ENCODE assay signal across 8 cellular contexts in the genomic region with DNA sequence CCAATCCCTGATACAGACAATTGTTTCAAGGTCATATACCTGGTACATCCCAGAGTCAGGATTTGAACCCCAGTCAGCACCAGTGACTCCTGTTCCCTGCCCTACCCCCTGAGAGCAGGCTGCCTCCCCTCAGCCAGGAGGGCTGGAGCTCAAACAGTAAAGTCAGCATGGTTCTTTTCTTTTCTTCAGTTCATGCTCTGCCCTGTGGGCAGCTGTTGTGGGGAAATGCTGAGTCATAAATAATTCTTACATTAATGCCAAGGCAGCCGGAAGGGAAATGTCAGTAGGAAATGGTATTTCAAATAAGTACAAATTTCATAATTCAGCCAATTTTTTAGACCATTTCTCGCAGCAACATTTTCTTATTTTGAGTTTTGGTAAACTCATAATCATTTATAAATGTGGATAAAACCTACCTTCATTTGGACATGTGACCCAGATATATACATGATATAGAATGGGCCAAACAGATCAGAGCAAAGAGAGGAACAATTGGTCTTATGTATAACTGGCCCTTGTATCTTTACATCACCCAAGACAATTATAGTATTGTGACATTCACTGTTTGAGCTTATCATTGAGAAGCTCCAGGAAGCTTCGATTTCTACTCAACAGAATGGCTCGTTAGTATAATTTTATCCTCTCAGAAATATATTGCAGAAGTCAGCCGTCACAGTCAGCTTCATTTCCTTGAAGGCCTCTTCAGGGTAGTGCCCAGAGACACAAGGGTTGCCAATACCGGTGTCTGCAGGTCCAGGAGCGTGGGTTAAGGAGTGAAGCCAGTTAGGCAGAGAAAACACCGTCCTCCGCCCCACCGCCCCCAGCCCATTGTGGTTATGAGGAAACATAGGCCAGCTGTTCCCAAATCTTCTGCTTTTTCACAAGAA. TPM values are rescaled to one million over a fixed set of nuclear protein-coding genes. Genes with fewer than 3 reads are reported as not detected.
DNase-seq lines count a peak whose midpoint lies in the region; ATAC-seq and TF ChIP-seq lines count a peak whose summit lies in the region.

No MANE protein-coding gene starts in this region.

- CTCF ChIA-PET in activated CD8-positive, alpha-beta T cell treated with anti-CD3 and anti-CD28 coated beads for 36 hours (lab: Charles Lee), result interaction anchor here (0.9 to 1.4 kb wide), 6 partner anchors 9 to 70 kb away, joined by 3 to 5 read pairs (median 4); partner anchors contain the start of gene AGFG1
- CTCF ChIA-PET in activated CD8-positive, alpha-beta T cell treated with anti-CD3 and anti-CD28 coated beads, Interleukin-2, amount 10 ng/mL, durations not matched to agents 7 days and 5 days (lab: Charles Lee), result interaction anchor here (1.4 kb wide), 1 partner anchor 10 kb away, joined by 3 read pairs; no protein-coding TSS in a partner anchor
- CTCF ChIA-PET in IMR-90 (lab: Yijun Ruan, JAX), result interaction anchor here (0.6 to 3.2 kb wide), 6 partner anchors 10 to 420 kb away, joined by 3 to 10 read pairs (median 4); no protein-coding TSS in a partner anchor

- POLR2A ChIA-PET in activated CD8-positive, alpha-beta T cell treated with anti-CD3 and anti-CD28 coated beads for 36 hours (lab: Charles Lee), result interaction anchor here (1.2 kb wide), 1 partner anchor 45 kb away, joined by 3 read pairs; no protein-coding TSS in a partner anchor
- POLR2A ChIA-PET in activated CD8-positive, alpha-beta T cell treated with anti-CD3 and anti-CD28 coated beads, Interleukin-2, amount 10 ng/mL, durations not matched to agents 7 days and 5 days (lab: Charles Lee), result no interaction called here
- POLR2A ChIA-PET in IMR-90 (lab: Charles Lee; ENCODE audit: unreplicated experiment), result no interaction called here

- no peak for TF ChIP-seq CTCF in activated CD8-positive, alpha-beta T cell treated with anti-CD3 and anti-CD28 coated beads for 36 hours (IDR thresholded peaks at IDR 0.05)
- TF ChIP-seq CTCF in IMR-90 (conservative IDR thresholded peaks at IDR 0.05; ENCODE audit: low read depth, low read length), result no peak

- H3K23ac ChIP-seq in IMR-90 (ENCODE audit: low read depth, low read length), result no peak overlapping the region

- peak overlapping the region; percentile 88 for H3K27ac Mint-ChIP-seq in activated CD8-positive, alpha-beta T cell treated with anti-CD3 and anti-CD28 coated beads for 36 hours
- H3K27ac Mint-ChIP-seq in activated CD8-positive, alpha-beta T cell treated with anti-CD3 and anti-CD28 coated beads, Interleukin-2, amount 10 ng/mL, durations not matched to agents 7 days and 5 days, result no peak overlapping the region

- peak overlapping the region; percentile 21 for H3K4me3 Mint-ChIP-seq in activated CD8-positive, alpha-beta T cell treated with anti-CD3 and anti-CD28 coated beads for 36 hours
- no peak overlapping the region for H3K4me3 Mint-ChIP-seq in activated CD8-positive, alpha-beta T cell treated with anti-CD3 and anti-CD28 coated beads, Interleukin-2, amount 10 ng/mL, durations not matched to agents 7 days and 5 days

- peak; percentile 29 for ATAC-seq in activated CD8-positive, alpha-beta T cell treated with anti-CD3 and anti-CD28 coated beads for 36 hours
- ATAC-seq in activated CD8-positive, alpha-beta T cell treated with anti-CD3 and anti-CD28 coated beads, Interleukin-2, amount 10 ng/mL, durations not matched to agents 7 days and 5 days, result no peak
- peak; percentile 70 for ATAC-seq in IMR-90 (ENCODE audit: low read depth)

- H3K4me1 Mint-ChIP-seq in activated CD8-positive, alpha-beta T cell treated with anti-CD3 and anti-CD28 coated beads for 36 hours (ENCODE audit: low read depth), result peaks cover 48% of the 10 kb centered on the region
- H3K4me1 Mint-ChIP-seq in activated CD8-positive, alpha-beta T cell treated with anti-CD3 and anti-CD28 coated beads, Interleukin-2, amount 10 ng/mL, durations not matched to agents 7 days and 5 days (ENCODE audit: low read depth), result peaks cover 24% of the 10 kb centered on the region

- H3K18ac ChIP-seq in IMR-90 (ENCODE audit: low read depth, low read length), result peak overlapping the region; percentile 89

- no peak overlapping the region for H3K56ac ChIP-seq in IMR-90 (ENCODE audit: extremely low read depth, insufficient read depth, low read length)

- no peak overlapping the region for H3K4me2 ChIP-seq in IMR-90 (ENCODE audit: low read depth, low read length)

- peak overlapping the region; percentile 91 for H4K5ac ChIP-seq in IMR-90 (ENCODE audit: low read depth, low read length)

- H3K36me3 Mint-ChIP-seq in activated CD8-positive, alpha-beta T cell treated with anti-CD3 and anti-CD28 coated beads for 36 hours (ENCODE audit: low read depth), result no peaks in the 10 kb centered on the region
- H3K36me3 Mint-ChIP-seq in activated CD8-positive, alpha-beta T cell treated with anti-CD3 and anti-CD28 coated beads, Interleukin-2, amount 10 ng/mL, durations not matched to agents 7 days and 5 days (ENCODE audit: low read depth), result no peaks in the 10 kb centered on the region

- no peaks in the 10 kb centered on the region for H3K9me1 ChIP-seq in IMR-90 (ENCODE audit: insufficient read depth, low read length)

- WGBS in IMR-90 (ENCODE audit: extremely low coverage in 2 of 2, insufficient read length in 1 of 2), 2 experiments, result 100% methylated on average over 2 of the region's 10 CpGs; no CpG with 5 or more reads in 1 of the 2 experiments
- WGBS in adipose tissue, 3 donors, result 35 to 65% (median 39%) methylated on average over 10 of the region's 10 CpGs

- H4K8ac ChIP-seq in IMR-90 (ENCODE audit: low read depth in 2 of 2, low read length in 2 of 2), result peak overlapping the region; percentile 64 to 87; a peak in 3 of 4 replicates

- H2BK5ac ChIP-seq in IMR-90 (ENCODE audit: low read depth, low read length, poor library complexity, severe bottlenecking), result peak overlapping the region; percentile 62

- peaks cover 4% of the 10 kb centered on the region for H3K4me1 ChIP-seq in IMR-90 (ENCODE audit: control insufficient read depth, insufficient read depth, low read length)

- peak overlapping the region; percentile 82 for H2AFZ ChIP-seq in IMR-90 (replicated peaks; ENCODE audit: low read length, poor library complexity)

- DNase-seq in activated CD8-positive, alpha-beta T cell treated with anti-CD3 and anti-CD28 coated beads for 36 hours, result peak; percentile 55
- no peak for DNase-seq in activated CD8-positive, alpha-beta T cell treated with anti-CD3 and anti-CD28 coated beads, Interleukin-2, amount 10 ng/mL, durations not matched to agents 7 days and 5 days
- peak; percentile 69 for DNase-seq in IMR-90
- DNase-seq in kidney tubule cell (ENCODE audit: low spot score), result peak; percentile 80
- DNase-seq in activated CD4-positive, CD25-positive, alpha-beta regulatory T cell treated with anti-CD3 and anti-CD28 coated beads, Interleukin-2, amount 50 U/mL, for 72 hours, result no peak
- no peak for DNase-seq in GDM1 (lab: John Stamatoyannopoulos, UW)
- no peak for DNase-seq in central memory CD4-positive, alpha-beta T cell

- H3K27me3 ChIP-seq in IMR-90 (ENCODE audit: control insufficient read depth, insufficient read depth, low read length), result no peaks in the 10 kb centered on the region

- intact Hi-C loops in activated CD8-positive, alpha-beta T cell treated with anti-CD3 and anti-CD28 coated beads for 36 hours (cut with micrococcal nuclease), result no loop called here
- intact Hi-C loops in IMR-90 (cut with micrococcal nuclease), result loop anchor here (2.0 kb wide), 1 partner anchor 31 kb away; no protein-coding TSS in a partner anchor

- peak overlapping the region; percentile 55 for H3K4ac ChIP-seq in IMR-90 (ENCODE audit: low read depth, low read length)

- H2BK120ac ChIP-seq in IMR-90 (ENCODE audit: low read depth, low read length), result peak overlapping the region; percentile 75

- H2BK20ac ChIP-seq in IMR-90 (ENCODE audit: low read depth, low read length), result peak overlapping the region; percentile 67

- dilution Hi-C loops in IMR-90 (cut with HindIII; ENCODE audit: low sequenced_read_pairs, unreplicated experiment), result no loop called here

- peak overlapping the region; percentile 62 for H4K91ac ChIP-seq in IMR-90 (ENCODE audit: insufficient read depth, low read depth, low read length)

- no peak for TF ChIP-seq RAD21 in IMR-90 (IDR thresholded peaks at IDR 0.05; ENCODE audit: low read length)

- H3K9me3 ChIP-seq in IMR-90 (ENCODE audit: control insufficient read depth, insufficient read depth, low read length), result no peaks in the 10 kb centered on the region

- H3K79me1 ChIP-seq in IMR-90 (ENCODE audit: low read depth in 1 of 2, low read length in 2 of 2), result no peaks in the 10 kb centered on the region

- no peak overlapping the region for H3K4me3 ChIP-seq in IMR-90 (ENCODE audit: insufficient read depth, low read depth, low read length)

- no peaks in the 10 kb centered on the region for H3K9me3 Mint-ChIP-seq in activated CD8-positive, alpha-beta T cell treated with anti-CD3 and anti-CD28 coated beads for 36 hours
- H3K9me3 Mint-ChIP-seq in activated CD8-positive, alpha-beta T cell treated with anti-CD3 and anti-CD28 coated beads, Interleukin-2, amount 10 ng/mL, durations not matched to agents 7 days and 5 days (ENCODE audit: insufficient read depth), result no peaks in the 10 kb centered on the region

- H2AK5ac ChIP-seq in IMR-90 (ENCODE audit: low read depth, low read length), result peak overlapping the region; percentile 86; the same call in 1 of the 2 replicates

- H3K36me3 ChIP-seq in IMR-90 (ENCODE audit: control insufficient read depth, insufficient read depth, low read length), result no peaks in the 10 kb centered on the region

- peak overlapping the region; percentile 79; the same call in 1 of the 3 replicates for H2BK15ac ChIP-seq in IMR-90 (ENCODE audit: low read depth, low read length)

- no peak for TF ChIP-seq POLR2A in IMR-90 (IDR thresholded peaks at IDR 0.05; ENCODE audit: low read depth, low read length)

- H2AK9ac ChIP-seq in IMR-90 (replicated peaks; ENCODE audit: low read depth, low read length, poor library complexity), result no peak overlapping the region

- no TSS peak for BruUV-seq in IMR-90 (replicated peaks; lab: Mats Ljungman, UMichigan)

- peak overlapping the region; percentile 70 for H3K14ac ChIP-seq in IMR-90 (replicated peaks; ENCODE audit: low read depth, low read length)

- H3K9ac ChIP-seq in IMR-90 (ENCODE audit: low read depth, low read length), result 0 out of 2 replicates have a peak overlapping the region, but pooled peaks have one; percentile 53

- H3K27me3 Mint-ChIP-seq in activated CD8-positive, alpha-beta T cell treated with anti-CD3 and anti-CD28 coated beads for 36 hours, result no peaks in the 10 kb centered on the region
- no peaks in the 10 kb centered on the region for H3K27me3 Mint-ChIP-seq in activated CD8-positive, alpha-beta T cell treated with anti-CD3 and anti-CD28 coated beads, Interleukin-2, amount 10 ng/mL, durations not matched to agents 7 days and 5 days (ENCODE audit: low read depth)

- H3K27ac ChIP-seq in IMR-90 (ENCODE audit: insufficient read depth, low read length) (peak overlapping the region; percentile 95), adipose tissue (ENCODE audit: low read depth, low read length) (peak overlapping the region; percentile 58)

- H4K20me1 ChIP-seq in IMR-90 (ENCODE audit: insufficient read depth, low read length), result no peaks in the 10 kb centered on the region

- in situ Hi-C loops in IMR-90 (cut with MboI; ENCODE audit: low sequenced_read_pairs), result no loop called here

RNA-seq across cellular contexts. Expression of gene SCYGR1, which starts 28.0 kb away (rescaled TPM):
- total RNA-seq in activated CD8-positive, alpha-beta T cell treated with anti-CD3 and anti-CD28 coated beads for 36 hours, result not detected
- not detected for total RNA-seq in activated CD8-positive, alpha-beta T cell treated with anti-CD3 and anti-CD28 coated beads, Interleukin-2, amount 10 ng/mL, durations not matched to agents 7 days and 5 days
- not detected in 2 replicates for total RNA-seq in IMR-90 (2012; rRNA removed)
- polyA plus RNA-seq in IMR-90 (2012; rRNA removed), result not detected in 2 replicates
- polyA plus RNA-seq in IMR-90 (2012; cell fraction: cytosol; rRNA removed), result not detected in 2 replicates
- polyA plus RNA-seq in IMR-90 (2012; cell fraction: nucleus; rRNA removed; ENCODE audit: low replicate concordance), result not detected in 2 replicates
- polyA plus RNA-seq in adipose tissue, result not detected

RNA-seq across cellular contexts. Expression of gene TM4SF20, which starts 36.7 kb away (rescaled TPM):
- not detected for total RNA-seq in activated CD8-positive, alpha-beta T cell treated with anti-CD3 and anti-CD28 coated beads for 36 hours
- not detected for total RNA-seq in activated CD8-positive, alpha-beta T cell treated with anti-CD3 and anti-CD28 coated beads, Interleukin-2, amount 10 ng/mL, durations not matched to agents 7 days and 5 days
- under 0.01 TPM in 2 replicates for total RNA-seq in IMR-90 (2012; rRNA removed)
- polyA plus RNA-seq in IMR-90 (2012; rRNA removed), result 0.03 and 0.06 TPM in 2 replicates
- not detected in 2 replicates for polyA plus RNA-seq in IMR-90 (2012; cell fraction: cytosol; rRNA removed)
- polyA plus RNA-seq in IMR-90 (2012; cell fraction: nucleus; rRNA removed; ENCODE audit: low replicate concordance), result not detected in 2 replicates
- polyA plus RNA-seq in adipose tissue, result under 1 TPM; 0.05 to 0.22 (median 0.12) TPM

RNA-seq across cellular contexts. Expression of gene AGFG1, which starts 56.2 kb away (rescaled TPM):
- total RNA-seq in activated CD8-positive, alpha-beta T cell treated with anti-CD3 and anti-CD28 coated beads for 36 hours, result 100 to 1,000 TPM; 117 to 119 TPM
- total RNA-seq in activated CD8-positive, alpha-beta T cell treated with anti-CD3 and anti-CD28 coated beads, Interleukin-2, amount 10 ng/mL, durations not matched to agents 7 days and 5 days, result 10 to 100 TPM; 65.6 to 71.2 TPM
- 93.6 and 126 TPM in 2 replicates for total RNA-seq in IMR-90 (2012; rRNA removed)
- polyA plus RNA-seq in IMR-90 (2012; rRNA removed) (58.1 and 58.4 TPM in 2 replicates), adipose tissue (100 to 1,000 TPM in 1 of 3 donors, 10 to 100 TPM in 2; 23.6 to 101 (median 68.2) TPM)
- 32.7 and 34.9 TPM in 2 replicates for polyA plus RNA-seq in IMR-90 (2012; cell fraction: cytosol; rRNA removed)
- 42.7 and 106 TPM in 2 replicates for polyA plus RNA-seq in IMR-90 (2012; cell fraction: nucleus; rRNA removed; ENCODE audit: low replicate concordance)

Comparison
In these comparisons a context has a peak if more than half of its experiments do, and no peak if none do; other contexts are left out.
1. DNase-seq: peak in activated CD8-positive, alpha-beta T cell treated with anti-CD3 and anti-CD28 coated beads for 36 hours (single experiment), IMR-90 (single experiment) and kidney tubule cell (single experiment); none in activated CD8-positive, alpha-beta T cell treated with anti-CD3 and anti-CD28 coated beads, Interleukin-2, amount 10 ng/mL, durations not matched to agents 7 days and 5 days (single experiment), activated CD4-positive, CD25-positive, alpha-beta regulatory T cell treated with anti-CD3 and anti-CD28 coated beads, Interleukin-2, amount 50 U/mL, for 72 hours (single experiment), GDM1 (single experiment) and central memory CD4-positive, alpha-beta T cell (single experiment).